ENCODE assay signal across 1 cellular context in genomic region chr20:37178839-37179670, GRCh38.
TF ChIP-seq lines count a peak whose summit lies in the region.

TSS of gene MROH8 (minus strand) at chr20:37179548.
TSS of gene RPN2 (plus strand) at chr20:37179330. CDS start at chr20:37179357, 27 bp downstream.

TF ChIP-seq in HepG2, 621 proteins besides CTCF, POLR2A, EP300 and RAD21 (continued from another document and continues in another):
- TF ChIP-seq, protein P1, sequence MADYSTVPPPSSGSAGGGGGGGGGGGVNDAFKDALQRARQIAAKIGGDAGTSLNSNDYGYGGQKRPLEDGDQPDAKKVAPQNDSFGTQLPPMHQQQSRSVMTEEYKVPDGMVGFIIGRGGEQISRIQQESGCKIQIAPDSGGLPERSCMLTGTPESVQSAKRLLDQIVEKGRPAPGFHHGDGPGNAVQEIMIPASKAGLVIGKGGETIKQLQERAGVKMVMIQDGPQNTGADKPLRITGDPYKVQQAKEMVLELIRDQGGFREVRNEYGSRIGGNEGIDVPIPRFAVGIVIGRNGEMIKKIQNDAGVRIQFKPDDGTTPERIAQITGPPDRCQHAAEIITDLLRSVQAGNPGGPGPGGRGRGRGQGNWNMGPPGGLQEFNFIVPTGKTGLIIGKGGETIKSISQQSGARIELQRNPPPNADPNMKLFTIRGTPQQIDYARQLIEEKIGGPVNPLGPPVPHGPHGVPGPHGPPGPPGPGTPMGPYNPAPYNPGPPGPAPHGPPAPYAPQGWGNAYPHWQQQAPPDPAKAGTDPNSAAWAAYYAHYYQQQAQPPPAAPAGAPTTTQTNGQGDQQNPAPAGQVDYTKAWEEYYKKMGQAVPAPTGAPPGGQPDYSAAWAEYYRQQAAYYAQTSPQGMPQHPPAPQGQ (CRISPR knock-in tag; IDR thresholded peaks at IDR 0.05; ENCODE audit: borderline replicate concordance): 0 out of 2 replicates have a peak, but pooled peaks have one; percentile 24
- TF ChIP-seq ZNF333 (CRISPR knock-in tag; IDR thresholded peaks at IDR 0.05; ENCODE audit: borderline replicate concordance) (peak; percentile 93; the same call in 1 of the 2 replicates), ETV5 (CRISPR knock-in tag; IDR thresholded peaks at IDR 0.05; ENCODE audit: borderline replicate concordance) (peak; percentile 85), TCF12 (IDR thresholded peaks at IDR 0.05) (no peak), TCF12 (CRISPR knock-in tag; IDR thresholded peaks at IDR 0.05) (peak; percentile 86), MTA1 (CRISPR knock-in tag; IDR thresholded peaks at IDR 0.05; ENCODE audit: borderline replicate concordance) (peak; percentile 83; the same call in 1 of the 2 replicates), EHMT2 (IDR thresholded peaks at IDR 0.05; ENCODE audit: borderline replicate concordance, low read depth, low read length) (no peak), USF2 (IDR thresholded peaks at IDR 0.05; ENCODE audit: low read depth, low read length) (no peak), USF2 (CRISPR knock-in tag; IDR thresholded peaks at IDR 0.05; ENCODE audit: borderline replicate concordance) (no peak; the same call in 1 of the 2 replicates), TCF7L2 (IDR thresholded peaks at IDR 0.05; ENCODE audit: low read depth, low read length) (no peak), ZFP90 (CRISPR knock-in tag; IDR thresholded peaks at IDR 0.05; ENCODE audit: borderline replicate concordance) (peak; percentile 97; the same call in 1 of the 2 replicates), CBFB (CRISPR knock-in tag; IDR thresholded peaks at IDR 0.05) (peak; percentile 86), ZNF724P (CRISPR knock-in tag; IDR thresholded peaks at IDR 0.05; ENCODE audit: borderline replicate concordance) (peak; percentile 95), HOXA3 (CRISPR knock-in tag; IDR thresholded peaks at IDR 0.05) (peak; percentile 74), PRDM15 (CRISPR knock-in tag; IDR thresholded peaks at IDR 0.05) (peak; percentile 44; the same call in 1 of the 2 replicates), ZNF337 (CRISPR knock-in tag; IDR thresholded peaks at IDR 0.05; ENCODE audit: borderline replicate concordance, low read depth) (no peak; the same call in 1 of the 2 replicates), RERE (CRISPR knock-in tag; IDR thresholded peaks at IDR 0.05; ENCODE audit: low read depth) (no peak), CBX5 (CRISPR knock-in tag; IDR thresholded peaks at IDR 0.05; ENCODE audit: borderline replicate concordance) (0 out of 2 replicates have a peak, but pooled peaks have one; percentile 29), NR0B2 (CRISPR knock-in tag; IDR thresholded peaks at IDR 0.05) (no peak; the same call in 1 of the 2 replicates), IKZF4 (CRISPR knock-in tag; IDR thresholded peaks at IDR 0.05; ENCODE audit: borderline replicate concordance, low read depth, not compliant biosample characterization) (peak; percentile 62), ZNF382 (CRISPR knock-in tag; IDR thresholded peaks at IDR 0.05; ENCODE audit: borderline replicate concordance) (no peak), TRIM24 (CRISPR knock-in tag; IDR thresholded peaks at IDR 0.05) (no peak), ARID2 (CRISPR knock-in tag; IDR thresholded peaks at IDR 0.05; ENCODE audit: borderline replicate concordance) (peak; percentile 69; the same call in 1 of the 2 replicates), ZFP36L1 (CRISPR knock-in tag; IDR thresholded peaks at IDR 0.05) (0 out of 2 replicates have a peak, but pooled peaks have one; percentile 20), AHDC1 (CRISPR knock-in tag; IDR thresholded peaks at IDR 0.05; ENCODE audit: borderline replicate concordance) (peak; percentile 78), ZNF33A (CRISPR knock-in tag; IDR thresholded peaks at IDR 0.05; ENCODE audit: borderline replicate concordance) (no peak), ZSCAN22 (CRISPR knock-in tag; IDR thresholded peaks at IDR 0.05) (no peak), MAFK (conservative IDR thresholded peaks at IDR 0.05 in 1 of 2, IDR thresholded peaks at IDR 0.05 in 1 of 2; ENCODE audit: low read length in 2 of 2) (0 out of 4 replicates have a peak, but pooled peaks of 1 of the 2 experiments have one; percentile 4), ZBTB1 (CRISPR knock-in tag; IDR thresholded peaks at IDR 0.05; ENCODE audit: borderline replicate concordance) (no peak; the same call in 1 of the 2 replicates), MAFG (CRISPR knock-in tag; IDR thresholded peaks at IDR 0.05) (no peak), SNAPC2 (CRISPR knock-in tag; IDR thresholded peaks at IDR 0.05) (peak; percentile 88; the same call in 1 of the 2 replicates)
- TF ChIP-seq, protein P2, sequence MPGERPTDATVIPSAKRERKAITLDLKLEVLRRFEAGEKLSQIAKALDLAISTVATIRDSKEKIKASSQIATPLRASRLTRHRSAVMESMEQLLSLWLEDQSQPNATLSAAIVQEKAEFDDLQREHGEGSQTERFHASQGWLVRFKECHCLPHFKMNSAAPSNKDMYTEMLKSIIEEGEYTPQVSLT (CRISPR knock-in tag; IDR thresholded peaks at IDR 0.05; ENCODE audit: borderline replicate concordance, low read depth): no peak
